In genomic region chrX:135431886-135432285, GRCh38 we compare ENCODE assay signal across 24 cellular contexts.
"Had no signal": no experiment of that assay in that cellular context is flagged by ENCODE, and none has a peak within 500 bp of the region (broad histone marks: within the 10 kb centered on the region; RNA-seq: fewer than 3 reads in every experiment).

No MANE protein-coding gene starts in this region.

- H3K36me3 Mint-ChIP-seq: immature natural killer cell had no signal

- ATAC-seq: esophagus mucosa, heart left ventricle, left colon, right lobe of liver had no signal

- H3K9me3 Mint-ChIP-seq: activated CD4-positive, alpha-beta T cell treated with anti-CD3 and anti-CD28 coated beads, Interleukin-2, amount 10 ng/mL, durations not matched to agents 24 days and 14 days; stimulated activated naive CD8-positive, alpha-beta T cell treated with anti-CD3 and anti-CD28 coated beads, Interleukin-15, Interleukin-2, amounts not matched to agents 100 ng/mL and 50 ng/mL, for 24 hours had no signal

- H3K4me3 Mint-ChIP-seq: activated CD4-positive, alpha-beta memory T cell treated with anti-CD3 and anti-CD28 coated beads, Interleukin-2, amount 10 ng/mL, durations not matched to agents 7 days and 5 days; activated CD4-positive, alpha-beta T cell treated with anti-CD3 and anti-CD28 coated beads, Interleukin-2, amount 10 ng/mL, durations not matched to agents 24 days and 14 days; activated T-cell treated with anti-CD3 and anti-CD28 coated beads, Interleukin-2, amount 50 U/mL, for 24 hours; central memory CD8-positive, alpha-beta T cell; dendritic cell treated with granulocyte-macrophage colony-stimulating factor and Interleukin-4, amounts not matched to agents 40 ng/mL and 50 ng/mL, for 4 days; endodermal cell; immature natural killer cell; nephron; stimulated activated naive CD8-positive, alpha-beta T cell treated with anti-CD3 and anti-CD28 coated beads, Interleukin-15, Interleukin-2, amounts not matched to agents 100 ng/mL and 50 ng/mL, for 24 hours; T-helper 1 cell treated with Interleukin-12 subunit alpha and Interleukin-12 subunit beta and Interleukin-4 antibody, amounts not matched to agents 30 μg/mL and 1 μg/mL, for 36 hours had no signal

- DNase-seq: activated CD4-positive, alpha-beta memory T cell treated with anti-CD3 and anti-CD28 coated beads, Interleukin-2, amount 10 ng/mL, durations not matched to agents 7 days and 5 days; activated CD4-positive, alpha-beta T cell treated with anti-CD3 and anti-CD28 coated beads, Interleukin-2, amount 10 ng/mL, durations not matched to agents 24 days and 14 days; activated naive CD4-positive, alpha-beta T cell treated with Interleukin-2 at 50 U/mL for 16 hours; activated T-cell treated with anti-CD3 and anti-CD28 coated beads, Interleukin-2, amount 50 U/mL, for 24 hours; endodermal cell; foreskin fibroblast; heart left ventricle; hypothalamus; immature natural killer cell; left colon; mammary epithelial cell; right lobe of liver; stimulated activated CD4-positive, alpha-beta T cell treated with anti-CD3 and anti-CD28 coated beads, Interleukin-2, amount 100 ng/mL, for 48 hours; substantia nigra; SW 1271; T1000; thyroid gland; upper lobe of left lung had no signal

- H3K4me1 Mint-ChIP-seq: central memory CD8-positive, alpha-beta T cell; immature natural killer cell; nephron had no signal
